In genomic region chr13:39407138-39407537, GRCh38 we compare ENCODE assay signal across 17 cellular contexts.
A peak's percentile ranks its signal among the peaks of the same experiment; 100 is the strongest.
DNase-seq lines count a peak whose midpoint lies in the region; ATAC-seq and TF ChIP-seq lines count a peak whose summit lies in the region.
"Had no signal": no experiment of that assay in that cellular context is flagged by ENCODE, and none has a peak within 500 bp of the region (broad histone marks: within the 10 kb centered on the region; RNA-seq: fewer than 3 reads in every experiment).

No MANE protein-coding gene starts in this region.

- no peaks in the 10 kb centered on the region for H3F3A ChIP-seq in GM23338 (replicated peaks; ENCODE audit: low read depth)

- H3K9me2 ChIP-seq in GM23338 (ENCODE audit: insufficient read depth): no peaks in the 10 kb centered on the region

- no peaks in the 10 kb centered on the region for H3K27me3 ChIP-seq in GM23338 (ENCODE audit: insufficient read depth)

- peaks cover 41% of the 10 kb centered on the region for H3K4me1 ChIP-seq in GM23338 (ENCODE audit: insufficient read depth)
- H3K4me1 ChIP-seq: BE2C had no signal

- H3K36me3 Mint-ChIP-seq in GM23338 (ENCODE audit: low read depth): no peaks in the 10 kb centered on the region
- H3K36me3 Mint-ChIP-seq in neural crest cell (ENCODE audit: low read depth): no peaks in the 10 kb centered on the region
- H3K36me3 Mint-ChIP-seq: CD4-positive, CD25-positive, alpha-beta regulatory T cell; CD8-positive, alpha-beta memory T cell had no signal

- H2AFZ ChIP-seq in GM23338: no peak overlapping the region

- no peak overlapping the region for H3K27ac ChIP-seq in GM23338 (ENCODE audit: low read depth)

- ATAC-seq in GM23338 (peak; percentile 57), GM18907 (IDR thresholded peaks at IDR 0.05; ENCODE audit: unreplicated experiment) (no peak)

- H3K36me3 ChIP-seq in GM23338 (ENCODE audit: insufficient read depth): no peaks in the 10 kb centered on the region
- H3K36me3 ChIP-seq: BE2C had no signal

- TF ChIP-seq CTCF in GM23338 (conservative IDR thresholded peaks at IDR 0.05; ENCODE audit: low read depth in 2 of 2) (peak in 1 of 2 experiments; percentile 35; a peak in 2 of 4 replicates), neural crest cell (conservative IDR thresholded peaks at IDR 0.05) (no peak)

- DNase-seq in GM23338 (ENCODE audit: low spot score) (no peak), NCI-H82 treated with DMSO at 0.1 percent for 48 hours (lab: John Stamatoyannopoulos, UW; ENCODE audit: unreplicated experiment) (peak; percentile 60), neural crest cell (ENCODE audit: low read depth, low spot score) (no peak), OCI-M2 (lab: John Stamatoyannopoulos, UW; ENCODE audit: unreplicated experiment) (no peak)
- DNase-seq in stimulated activated CD4-positive, alpha-beta T cell treated with anti-CD3 and anti-CD28 coated beads, Interleukin-1b, Interleukin-23, amount 100 ng/mL, for 48 hours: no peak
- DNase-seq: BE2C; C1 segment of cervical spinal cord; CD8-positive, alpha-beta memory T cell; COR-L47; DMS 273 treated with DMSO at 0.1 percent for 48 hours; DND-41; EL; H9; IMR-90 had no signal

- H3K9me3 Mint-ChIP-seq in GM23338 (no peaks in the 10 kb centered on the region), neural crest cell (no peaks in the 10 kb centered on the region)
- H3K9me3 Mint-ChIP-seq: H9 had no signal

- H3K4me1 Mint-ChIP-seq in GM23338 (peaks cover 51% of the 10 kb centered on the region), neural crest cell (peaks cover 89% of the 10 kb centered on the region)
- H3K4me1 Mint-ChIP-seq: CD4-positive, CD25-positive, alpha-beta regulatory T cell; CD8-positive, alpha-beta memory T cell had no signal

- H4K20me1 ChIP-seq in GM23338 (replicated peaks; ENCODE audit: insufficient read depth): no peaks in the 10 kb centered on the region

- H3K27me3 Mint-ChIP-seq in GM23338 (ENCODE audit: insufficient read depth, low read depth, poor library complexity) (peaks cover 4% of the 10 kb centered on the region), neural crest cell (ENCODE audit: low read depth) (no peaks in the 10 kb centered on the region)

- H3K27ac Mint-ChIP-seq in GM23338 (no peak overlapping the region), neural crest cell (ENCODE audit: unreplicated experiment) (no peak overlapping the region)
- H3K27ac Mint-ChIP-seq: CD4-positive, CD25-positive, alpha-beta regulatory T cell; CD8-positive, alpha-beta memory T cell; H9 had no signal

- H3K4me3 ChIP-seq in GM23338: no peak overlapping the region
- H3K4me3 ChIP-seq: GM12878 had no signal

- no peak overlapping the region for H3K4me2 ChIP-seq in GM23338

- no peak overlapping the region for H3K4me3 Mint-ChIP-seq in GM23338
- H3K4me3 Mint-ChIP-seq in neural crest cell: peak overlapping the region; percentile 34
- H3K4me3 Mint-ChIP-seq: CD4-positive, CD25-positive, alpha-beta regulatory T cell; CD8-positive, alpha-beta memory T cell; H9 had no signal

- no peaks in the 10 kb centered on the region for H3K79me2 ChIP-seq in GM23338 (replicated peaks; ENCODE audit: insufficient read depth)

TF ChIP-seq in GM23338, 12 proteins besides CTCF, POLR2A, EP300 and RAD21:
- TF ChIP-seq ZNF114 (CRISPR knock-in tag; IDR thresholded peaks at IDR 0.05) (no peak), NANOG (IDR thresholded peaks at IDR 0.05; ENCODE audit: borderline replicate concordance) (no peak), ZNF462 (CRISPR knock-in tag; IDR thresholded peaks at IDR 0.05) (no peak), ZNF331 (CRISPR knock-in tag; IDR thresholded peaks at IDR 0.05; ENCODE audit: low read depth) (no peak), STAT1 (IDR thresholded peaks at IDR 0.05; ENCODE audit: unreplicated experiment) (no peak), JUNB (IDR thresholded peaks at IDR 0.05; ENCODE audit: unreplicated experiment) (no peak)
